ENCODE assay signal across 21 cellular contexts in genomic region chr9:124894035-124894740, GRCh38. TPM values are rescaled to one million over a fixed set of nuclear protein-coding genes. Genes with fewer than 3 reads are reported as not detected.
DNase-seq lines count a peak whose midpoint lies in the region; ATAC-seq, FAIRE-seq and TF ChIP-seq lines count a peak whose summit lies in the region.
"Had no signal": no experiment of that assay in that cellular context is flagged by ENCODE, and none has a peak within 500 bp of the region (broad histone marks: within the 10 kb centered on the region; RNA-seq: fewer than 3 reads in every experiment).

No MANE protein-coding gene starts in this region.

- no peaks in the 10 kb centered on the region for H3K9me3 Mint-ChIP-seq in central memory CD8-positive, alpha-beta T cell
- no peaks in the 10 kb centered on the region for H3K9me3 Mint-ChIP-seq in nephron progenitor cell
- H3K9me3 Mint-ChIP-seq: activated CD4-positive, alpha-beta T cell treated with anti-CD3 and anti-CD28 coated beads, Interleukin-2, amount 10 ng/mL, durations not matched to agents 24 days and 14 days; natural killer cell had no signal

- no peaks in the 10 kb centered on the region for H3K27me3 Mint-ChIP-seq in central memory CD8-positive, alpha-beta T cell
- no peaks in the 10 kb centered on the region for H3K27me3 Mint-ChIP-seq in nephron progenitor cell (ENCODE audit: low read depth, poor library complexity)
- H3K27me3 Mint-ChIP-seq: activated CD4-positive, alpha-beta T cell treated with anti-CD3 and anti-CD28 coated beads, Interleukin-2, amount 10 ng/mL, durations not matched to agents 24 days and 14 days had no signal

- H3K4me1 ChIP-seq in BLaER1 = peaks cover 12% of the 10 kb centered on the region
- H3K4me1 ChIP-seq in HEK293 (ENCODE audit: control insufficient read depth, insufficient read depth, low read length) = no peaks in the 10 kb centered on the region
- no peaks in the 10 kb centered on the region for H3K4me1 ChIP-seq in pancreas
- H3K4me1 ChIP-seq: upper lobe of left lung had no signal

- H3K9ac ChIP-seq in BLaER1 = no peak overlapping the region

- H3K9me3 ChIP-seq in BLaER1 (no peaks in the 10 kb centered on the region), HEK293 (ENCODE audit: control insufficient read depth, insufficient read depth, low read depth, low read length) (no peaks in the 10 kb centered on the region), pancreas (no peaks in the 10 kb centered on the region)
- H3K9me3 ChIP-seq: upper lobe of left lung had no signal

- ATAC-seq in central memory CD8-positive, alpha-beta T cell (replicated peaks; ENCODE audit: extremely low read depth, poor library complexity, severe bottlenecking) = no peak
- no peak for ATAC-seq in pancreas
- no peak for ATAC-seq in GM21390 (IDR thresholded peaks at IDR 0.05; ENCODE audit: unreplicated experiment)
- ATAC-seq: left cardiac atrium had no signal

- POLR2A ChIA-PET in HEK293 (lab: Yijun Ruan, JAX) = interaction anchor here (0.5 kb wide), 1 partner anchor 181 kb away, joined by 3 read pairs; no protein-coding TSS in a partner anchor

- H3K4me2 ChIP-seq in BLaER1 = peak overlapping the region; percentile 11; the same call in 1 of the 2 replicates

- intact Hi-C loops in pancreas (cut with DNase I) = no loop called here

- H3K4me1 Mint-ChIP-seq in central memory CD8-positive, alpha-beta T cell = peaks cover 19% of the 10 kb centered on the region
- peaks cover 4% of the 10 kb centered on the region for H3K4me1 Mint-ChIP-seq in nephron progenitor cell

- TF ChIP-seq CTCF in HEK293 (tag by site-specific recombination; IDR thresholded peaks at IDR 0.05) (no peak), nephron progenitor cell (IDR thresholded peaks at IDR 0.05) (no peak), pancreas (IDR thresholded peaks at IDR 0.05) (no peak)

- H3K4me3 ChIP-seq in BLaER1 = no peak overlapping the region
- no peak overlapping the region for H3K4me3 ChIP-seq in HEK293 (ENCODE audit: low read depth, low read length)
- no peak overlapping the region for H3K4me3 ChIP-seq in pancreas
- H3K4me3 ChIP-seq: upper lobe of left lung had no signal

- no peaks in the 10 kb centered on the region for H4K20me1 ChIP-seq in BLaER1

- H3K36me3 ChIP-seq in BLaER1 = peaks cover 60% of the 10 kb centered on the region
- peaks cover 0 to 63% of the 10 kb centered on the region in 2 experiments; a peak in 2 of 3 replicates for H3K36me3 ChIP-seq in HEK293 (ENCODE audit: control insufficient read depth in 2 of 2, insufficient read depth in 1 of 2, low read length in 2 of 2)
- H3K36me3 ChIP-seq in pancreas = peaks cover 0 to 40% (median 23%) of the 10 kb centered on the region in 3 donors

- no peak for DNase-seq in central memory CD8-positive, alpha-beta T cell (ENCODE audit: low spot score in 2 of 2)
- no peak for DNase-seq in nephron progenitor cell
- DNase-seq in GDM1 (lab: John Stamatoyannopoulos, UW) = no peak
- DNase-seq in pancreas = no peak
- DNase-seq in SW480 (ENCODE audit: low spot score) = no peak
- DNase-seq: activated CD8-positive, alpha-beta memory T cell treated with anti-CD3 and anti-CD28 coated beads, Interleukin-2, amount 50 U/mL, for 48 hours; left cardiac atrium; natural killer cell; NCI-H524 treated with DMSO at 0.1 percent for 48 hours; stimulated activated CD4-positive, alpha-beta T cell treated with anti-CD3 and anti-CD28 coated beads, Interleukin-1b, Interleukin-23, amount 100 ng/mL, for 48 hours; upper lobe of left lung had no signal

- no peaks in the 10 kb centered on the region for H3K27me3 ChIP-seq in BLaER1
- H3K27me3 ChIP-seq in pancreas = no peaks in the 10 kb centered on the region
- H3K27me3 ChIP-seq: upper lobe of left lung had no signal

- H3K27ac Mint-ChIP-seq in central memory CD8-positive, alpha-beta T cell (ENCODE audit: low read depth) = peak overlapping the region; percentile 47
- H3K27ac Mint-ChIP-seq in nephron progenitor cell = peak overlapping the region; percentile 77

- no peak for FAIRE-seq in pancreas (lab: Jason Lieb, UNC)

- no peak overlapping the region for H3K4me3 Mint-ChIP-seq in central memory CD8-positive, alpha-beta T cell
- H3K4me3 Mint-ChIP-seq in nephron progenitor cell = no peak overlapping the region
- H3K4me3 Mint-ChIP-seq: activated CD4-positive, alpha-beta T cell treated with anti-CD3 and anti-CD28 coated beads, Interleukin-2, amount 10 ng/mL, durations not matched to agents 24 days and 14 days; natural killer cell had no signal

- H3K27ac ChIP-seq in BLaER1 (no peak overlapping the region), HEK293 (ENCODE audit: extremely low read depth, low read depth, low read length) (no peak overlapping the region), pancreas (no peak overlapping the region)
- H3K27ac ChIP-seq: HL-60, upper lobe of left lung had no signal

- H3K36me3 Mint-ChIP-seq in central memory CD8-positive, alpha-beta T cell (ENCODE audit: insufficient read depth) = peaks cover 33% of the 10 kb centered on the region
- peaks cover 45% of the 10 kb centered on the region for H3K36me3 Mint-ChIP-seq in nephron progenitor cell (ENCODE audit: low read depth)

- CTCF ChIA-PET in HEK293 (lab: Yijun Ruan, JAX) = interaction anchor here (0.6 to 1.8 kb wide), 10 partner anchors 14 to 199 kb away, joined by 3 to 15 read pairs (median 4); partner anchors contain the start of genes NR6A1 and WDR38

- WGBS in pancreas, 2 donors = 88 to 90% methylated on average over 9 of the region's 9 CpGs

TF ChIP-seq in HEK293, 187 proteins besides CTCF, POLR2A, EP300 and RAD21:
- TF ChIP-seq ZNF514 (tag by site-specific recombination; IDR thresholded peaks at IDR 0.05) (no peak), ZBTB17 (tag by site-specific recombination; IDR thresholded peaks at IDR 0.05) (peak; percentile 36; the same call in 1 of the 2 replicates), PRDM10 (tag by site-specific recombination; IDR thresholded peaks at IDR 0.05) (peak; percentile 95)

RNA-seq across cellular contexts. Expression of gene ARPC5L, which starts 32.3 kb away (rescaled TPM):
- 10 to 100 TPM in 4 of 6 donors, 1 to 10 TPM in 2; 7.0 to 14.9 (median 10.4) TPM for total RNA-seq in pancreas
- 10 to 100 TPM; 13.7 to 24.4 TPM for polyA plus RNA-seq in pancreas

RNA-seq across cellular contexts. Expression of gene RPL35, which starts 32.4 kb away (rescaled TPM):
- total RNA-seq in pancreas = 1,000 to 10,000 TPM in 2 of 6 donors, 100 to 1,000 TPM in 4; 711 to 1,181 (median 872) TPM
- polyA plus RNA-seq in pancreas = 1,000 to 10,000 TPM; 2,170 to 3,795 TPM

RNA-seq across cellular contexts. Expression of gene WDR38, which starts 40.9 kb away (rescaled TPM):
- total RNA-seq in pancreas = under 1 TPM in 1 of 6 donors, not detected in 5; 0.13 TPM
- polyA plus RNA-seq in pancreas = not detected
- total RNA-seq: activated CD4-positive, alpha-beta T cell treated with anti-CD3 and anti-CD28 coated beads, Interleukin-2, amount 10 ng/mL, durations not matched to agents 24 days and 14 days; chondrocyte; glomerular endothelial cell; left cardiac atrium; M059J; natural killer cell; pulmonary artery endothelial cell; skeletal muscle tissue had no signal

RNA-seq across cellular contexts. Expression of gene GOLGA1, which starts 46.7 kb away (rescaled TPM):
- 10 to 100 TPM in 5 of 6 donors, 1 to 10 TPM in 1; 9.8 to 14.7 (median 11.1) TPM for total RNA-seq in pancreas
- 10 to 100 TPM in 1 of 2 donors, 1 to 10 TPM in 1; 9.0 to 10.1 TPM for polyA plus RNA-seq in pancreas
